ENCODE assay signal across 1 cellular context in the genomic region with DNA sequence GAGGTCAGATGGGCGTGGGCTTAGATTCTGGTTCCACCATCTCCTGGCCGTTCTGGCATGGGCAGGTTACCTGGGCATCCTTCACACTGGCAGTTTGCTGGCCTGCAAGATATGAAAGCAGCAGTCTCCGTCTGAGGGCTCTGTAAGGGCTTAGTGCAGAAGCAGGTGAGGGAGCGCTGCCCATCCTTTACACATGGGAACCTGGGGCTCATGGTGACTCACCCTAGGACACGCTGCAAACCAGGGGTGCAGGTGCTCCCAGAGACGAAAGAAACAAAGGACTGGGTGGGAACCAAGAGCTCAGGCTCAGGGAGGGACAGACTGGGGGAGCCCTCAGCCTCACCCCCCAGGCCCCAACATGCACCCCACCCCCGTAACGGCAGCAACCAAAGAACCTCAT.
TF ChIP-seq lines count a peak whose summit lies in the region.

No MANE protein-coding gene starts in this region.

TF ChIP-seq in A549, 52 proteins besides CTCF, POLR2A, EP300 and RAD21 (continued from another document):
- no peak for TF ChIP-seq RFX5 (IDR thresholded peaks at IDR 0.05)
- no peak for TF ChIP-seq HOXB5 (CRISPR knock-in tag; IDR thresholded peaks at IDR 0.05)
- TF ChIP-seq TFCP2L1 (CRISPR knock-in tag; IDR thresholded peaks at IDR 0.05) = no peak
- no peak for TF ChIP-seq CEBPB (IDR thresholded peaks at IDR 0.05)
- TF ChIP-seq POLR2AphosphoS2 (conservative IDR thresholded peaks at IDR 0.05; ENCODE audit: low read length) = no peak
- TF ChIP-seq JUNB (IDR thresholded peaks at IDR 0.05) = no peak
- TF ChIP-seq MAZ (IDR thresholded peaks at IDR 0.05; ENCODE audit: borderline replicate concordance, low read depth, low read length) = no peak
- TF ChIP-seq, protein P1, sequence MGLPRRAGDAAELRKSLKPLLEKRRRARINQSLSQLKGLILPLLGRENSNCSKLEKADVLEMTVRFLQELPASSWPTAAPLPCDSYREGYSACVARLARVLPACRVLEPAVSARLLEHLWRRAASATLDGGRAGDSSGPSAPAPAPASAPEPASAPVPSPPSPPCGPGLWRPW (IDR thresholded peaks at IDR 0.05) = no peak
- TF ChIP-seq, protein P2, sequence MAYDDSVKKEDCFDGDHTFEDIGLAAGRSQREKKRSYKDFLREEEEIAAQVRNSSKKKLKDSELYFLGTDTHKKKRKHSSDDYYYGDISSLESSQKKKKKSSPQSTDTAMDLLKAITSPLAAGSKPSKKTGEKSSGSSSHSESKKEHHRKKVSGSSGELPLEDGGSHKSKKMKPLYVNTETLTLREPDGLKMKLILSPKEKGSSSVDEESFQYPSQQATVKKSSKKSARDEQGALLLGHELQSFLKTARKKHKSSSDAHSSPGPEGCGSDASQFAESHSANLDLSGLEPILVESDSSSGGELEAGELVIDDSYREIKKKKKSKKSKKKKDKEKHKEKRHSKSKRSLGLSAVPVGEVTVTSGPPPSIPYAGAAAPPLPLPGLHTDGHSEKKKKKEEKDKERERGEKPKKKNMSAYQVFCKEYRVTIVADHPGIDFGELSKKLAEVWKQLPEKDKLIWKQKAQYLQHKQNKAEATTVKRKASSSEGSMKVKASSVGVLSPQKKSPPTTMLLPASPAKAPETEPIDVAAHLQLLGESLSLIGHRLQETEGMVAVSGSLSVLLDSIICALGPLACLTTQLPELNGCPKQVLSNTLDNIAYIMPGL (CRISPR knock-in tag; IDR thresholded peaks at IDR 0.05; ENCODE audit: borderline replicate concordance) = no peak
